In the genomic region with DNA sequence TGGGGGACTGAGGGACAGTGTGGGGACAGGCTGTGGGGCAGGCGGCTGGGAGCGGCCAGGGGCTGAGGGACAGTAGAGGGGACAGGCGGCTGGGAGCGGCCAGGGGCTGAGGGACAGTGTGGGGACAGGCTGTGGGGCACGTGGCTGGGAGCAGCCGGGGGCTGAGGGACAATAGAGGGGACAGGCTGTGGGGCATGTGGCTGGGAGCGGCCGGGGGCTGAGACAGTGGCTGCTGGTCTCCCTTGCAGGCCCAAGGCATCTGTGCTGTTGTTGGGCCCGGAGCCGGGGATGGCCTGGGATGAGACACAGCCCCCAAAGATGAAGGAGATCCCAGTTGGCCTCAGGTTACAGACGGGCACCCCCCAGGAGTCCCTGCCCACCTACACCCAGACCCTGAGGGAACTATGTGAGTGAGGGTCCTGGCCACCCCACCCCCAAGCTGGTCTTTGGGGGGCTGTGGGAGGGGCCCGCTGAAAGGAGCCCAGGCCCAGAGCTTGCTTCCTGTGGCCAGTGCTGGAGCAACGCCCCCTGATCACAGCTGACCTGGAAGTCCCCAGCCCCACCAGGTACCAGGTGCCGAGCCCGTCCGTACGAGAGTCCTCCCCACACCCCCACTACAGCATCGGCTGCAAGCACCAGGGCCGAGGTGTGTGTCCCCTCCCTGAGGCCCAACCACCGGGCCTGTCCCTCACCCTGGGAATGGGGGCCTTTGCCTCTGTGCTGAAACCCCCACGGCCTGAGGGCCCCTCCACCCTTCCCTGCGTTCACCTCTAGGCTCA, we compare ENCODE assay signal across 23 cellular contexts. TPM values are rescaled to one million over a fixed set of nuclear protein-coding genes. Genes with fewer than 3 reads are reported as not detected.
DNase-seq lines count a peak whose midpoint lies in the region; ATAC-seq and TF ChIP-seq lines count a peak whose summit lies in the region.
"Had no signal": no experiment of that assay in that cellular context is flagged by ENCODE, and none has a peak within 500 bp of the region (broad histone marks: within the 10 kb centered on the region; RNA-seq: fewer than 3 reads in every experiment).

No MANE protein-coding gene starts in this region.

- H3K4me3 ChIP-seq in HCT116 (replicated peaks in 1 of 2; ENCODE audit: low read depth in 1 of 2, low read length in 2 of 2) = no peak overlapping the region
- H3K4me3 ChIP-seq in OCI-LY3 (ENCODE audit: low read length) = peak overlapping the region; percentile 88
- no peak overlapping the region for H3K4me3 ChIP-seq in iPS-15b (ENCODE audit: low read depth, low read length)
- H3K4me3 ChIP-seq in testis = no peak overlapping the region
- H3K4me3 ChIP-seq in esophagus squamous epithelium = no peak overlapping the region
- H3K4me3 ChIP-seq: BLaER1 had no signal

- no peak overlapping the region for H2AFZ ChIP-seq in HCT116 (ENCODE audit: low read depth, low read length, poor library complexity, severe bottlenecking)
- H2AFZ ChIP-seq in OCI-LY3 (ENCODE audit: low read depth, low read length) = no peak overlapping the region

- DNase-seq in HCT116 (ENCODE audit: low read depth, low spot score) (no peak), testis (no peak), esophagus squamous epithelium (lab: John Stamatoyannopoulos, UW) (no peak)
- no peak for DNase-seq in naive thymus-derived CD8-positive, alpha-beta T cell
- DNase-seq: ACHN; DMS 273 treated with DMSO at 0.1 percent for 48 hours; DMS79 treated with DMSO at 0.1 percent for 48 hours; KG1; NCI-H1092 treated with DMSO at 0.1 percent for 48 hours; NCI-H1436 treated with DMSO at 0.1 percent for 48 hours; NCI-H2029; NCI-H226; NCI-H748 treated with DMSO at 0.1 percent for 48 hours; NK-92 treated with Interleukin-12 subunit alpha and Interleukin-12 subunit beta, amount 100 ng/mL, for 24 hours; SHP77 had no signal

- no peak overlapping the region for H3K4me3 Mint-ChIP-seq in naive thymus-derived CD8-positive, alpha-beta T cell
- H3K4me3 Mint-ChIP-seq: CD4-positive, alpha-beta memory T cell had no signal

- no peak overlapping the region for H3K9ac ChIP-seq in HCT116 (ENCODE audit: low read length)
- H3K9ac ChIP-seq in OCI-LY3 (ENCODE audit: low read length) = no peak overlapping the region
- peak overlapping the region; percentile 24 for H3K9ac ChIP-seq in iPS-15b (ENCODE audit: low read depth, low read length)
- H3K9ac ChIP-seq: BLaER1 had no signal

- RAD21 ChIA-PET in HCT116 (lab: Charles Lee; ENCODE audit: low non-redundant PET in 1 of 2, low total read pairs in 2 of 2, uncharacterized antibody in 2 of 2, unreplicated experiment in 2 of 2) = no interaction called here

- no peaks in the 10 kb centered on the region for H3K9me3 ChIP-seq in HCT116 (ENCODE audit: control insufficient read depth in 1 of 2, insufficient read depth in 1 of 2, low read depth in 1 of 2, low read length in 2 of 2)
- H3K9me3 ChIP-seq in OCI-LY3 (ENCODE audit: insufficient read depth, low read length) = no peaks in the 10 kb centered on the region
- no peaks in the 10 kb centered on the region for H3K9me3 ChIP-seq in iPS-15b (ENCODE audit: control insufficient read depth, insufficient read depth, low read length)
- H3K9me3 ChIP-seq in testis = no peaks in the 10 kb centered on the region
- H3K9me3 ChIP-seq in esophagus squamous epithelium = no peaks in the 10 kb centered on the region
- H3K9me3 ChIP-seq: BLaER1, Caco-2 had no signal

- no peaks in the 10 kb centered on the region for H3K27me3 ChIP-seq in HCT116 (ENCODE audit: insufficient read depth, low read length)
- H3K27me3 ChIP-seq in OCI-LY3 (ENCODE audit: low read depth, low read length) = no peaks in the 10 kb centered on the region
- no peaks in the 10 kb centered on the region for H3K27me3 ChIP-seq in iPS-15b (ENCODE audit: control insufficient read depth, insufficient read depth, low read length)
- H3K27me3 ChIP-seq in testis = no peaks in the 10 kb centered on the region
- peaks cover 0 to 6% (median 0%) of the 10 kb centered on the region in 4 donors for H3K27me3 ChIP-seq in esophagus squamous epithelium
- H3K27me3 ChIP-seq: BLaER1 had no signal

- 88 to 91% methylated on average over 9 to 21 of the region's 22 CpGs for WGBS in testis, 2 donors
- 82 to 83% methylated on average over 6 to 9 of the region's 22 CpGs for WGBS in esophagus squamous epithelium, 2 donors

- peak overlapping the region in 1 of 10 donors; percentile 40 for H3K27ac Mint-ChIP-seq in naive thymus-derived CD8-positive, alpha-beta T cell
- H3K27ac Mint-ChIP-seq: CD4-positive, alpha-beta memory T cell had no signal

- no peaks in the 10 kb centered on the region for H3K9me3 Mint-ChIP-seq in naive thymus-derived CD8-positive, alpha-beta T cell

- TF ChIP-seq POLR2A in HCT116 (IDR thresholded peaks at IDR 0.05; ENCODE audit: borderline replicate concordance, extremely low read depth, insufficient read depth, insufficient read length) (no peak), testis (IDR thresholded peaks at IDR 0.05) (no peak), esophagus squamous epithelium (IDR thresholded peaks at IDR 0.05) (no peak)

- no peaks in the 10 kb centered on the region for H3K27me3 Mint-ChIP-seq in naive thymus-derived CD8-positive, alpha-beta T cell
- H3K27me3 Mint-ChIP-seq: CD4-positive, alpha-beta memory T cell had no signal

- H3K4me1 ChIP-seq in HCT116 (ENCODE audit: control insufficient read depth in 1 of 2, insufficient read depth in 2 of 2, low read length in 2 of 2) = peaks cover 21 to 39% of the 10 kb centered on the region in 2 experiments
- H3K4me1 ChIP-seq in OCI-LY3 (ENCODE audit: low read length) = peaks cover 33% of the 10 kb centered on the region
- H3K4me1 ChIP-seq in iPS-15b (ENCODE audit: control insufficient read depth, insufficient read depth, low read length) = peaks cover 4% of the 10 kb centered on the region
- peaks cover 64% of the 10 kb centered on the region for H3K4me1 ChIP-seq in testis
- H3K4me1 ChIP-seq in esophagus squamous epithelium = peaks cover 15 to 34% (median 20%) of the 10 kb centered on the region in 3 donors

- no TSS peak for BruUV-seq in HCT116 (replicated peaks; lab: Mats Ljungman, UMichigan)

- H3K27ac ChIP-seq in HCT116 (ENCODE audit: low read depth, low read length) (peak overlapping the region; percentile 29; the same call in 1 of the 2 replicates), OCI-LY3 (ENCODE audit: low read length) (no peak overlapping the region), testis (peak overlapping the region; percentile 18 to 36), esophagus squamous epithelium (no peak overlapping the region)

- CTCF ChIA-PET in HCT116 (lab: Charles Lee) = no interaction called here

- TF ChIP-seq CTCF in HCT116 (IDR thresholded peaks at IDR 0.05 in 2 of 3, conservative IDR thresholded peaks at IDR 0.05 in 1 of 3; ENCODE audit: borderline replicate concordance in 1 of 3, insufficient read depth in 1 of 3, low read depth in 2 of 3, low read length in 2 of 3) (no peak), OCI-LY3 (IDR thresholded peaks at IDR 0.05; ENCODE audit: low read depth, low read length) (no peak), testis (IDR thresholded peaks at IDR 0.05) (no peak), esophagus squamous epithelium (IDR thresholded peaks at IDR 0.05) (no peak)

- TF ChIP-seq RAD21 in HCT116 (IDR thresholded peaks at IDR 0.05; ENCODE audit: low read depth) = no peak

- POLR2A ChIA-PET in HCT116 (lab: Charles Lee) = interaction anchor here (0.9 to 5.9 kb wide), 2 partner anchors 9 to 11 kb away, joined by 3 to 39 read pairs; a partner anchor contains a TSS
- POLR2A ChIA-PET in naive thymus-derived CD8-positive, alpha-beta T cell (lab: Charles Lee) = interaction anchor here (0.6 to 8.2 kb wide), 3 partner anchors 10 to 193 kb away, joined by 3 to 139 read pairs (median 7); a partner anchor contains a TSS

- H3K79me2 ChIP-seq in HCT116 (ENCODE audit: insufficient read depth, low read length) (peaks cover 15% of the 10 kb centered on the region), OCI-LY3 (ENCODE audit: low read length) (peaks cover 23% of the 10 kb centered on the region)

- H3K36me3 ChIP-seq in HCT116 (ENCODE audit: control insufficient read depth in 1 of 2, insufficient read depth in 2 of 2, low read length in 2 of 2) = peaks cover 0 to 8% of the 10 kb centered on the region in 2 experiments; a peak in 2 of 4 replicates
- peaks cover 6% of the 10 kb centered on the region for H3K36me3 ChIP-seq in OCI-LY3 (replicated peaks; ENCODE audit: low read depth, low read length)
- H3K36me3 ChIP-seq in iPS-15b (ENCODE audit: control insufficient read depth, insufficient read depth, low read length) = peaks cover 5% of the 10 kb centered on the region
- no peaks in the 10 kb centered on the region for H3K36me3 ChIP-seq in testis (ENCODE audit: low read depth, missing control alignments)
- peaks cover under 1 to 6% (median 2%) of the 10 kb centered on the region in 3 donors for H3K36me3 ChIP-seq in esophagus squamous epithelium

- H3K4me2 ChIP-seq in HCT116 (ENCODE audit: low read length) (no peak overlapping the region), OCI-LY3 (ENCODE audit: low read length) (peak overlapping the region; percentile 91)

- ATAC-seq in HCT116 (no peak), HG02763 (IDR thresholded peaks at IDR 0.05; ENCODE audit: unreplicated experiment) (no peak)
- ATAC-seq in naive thymus-derived CD8-positive, alpha-beta T cell = no peak

- peaks cover 4 to 15% (median 10%) of the 10 kb centered on the region in 4 donors for H3K4me1 Mint-ChIP-seq in naive thymus-derived CD8-positive, alpha-beta T cell

- no peaks in the 10 kb centered on the region for H4K20me1 ChIP-seq in HCT116 (ENCODE audit: insufficient read depth)
- H4K20me1 ChIP-seq in OCI-LY3 (ENCODE audit: insufficient read depth, low read length) = 0 out of 2 replicates have a peak, but pooled peaks cover 6% of the 10 kb centered on the region

- no peaks in the 10 kb centered on the region for H3K9me2 ChIP-seq in HCT116 (ENCODE audit: insufficient read depth)

- H3K36me3 Mint-ChIP-seq in naive thymus-derived CD8-positive, alpha-beta T cell = peaks cover 0 to 3% (median 0%) of the 10 kb centered on the region in 3 donors

- intact Hi-C loops in HCT116 (cut with micrococcal nuclease) (no loop called here), testis (cut with DNase I; ENCODE audit: low total_unique reads) (no loop called here), esophagus squamous epithelium (cut with DNase I) (no loop called here)

RNA-seq across cellular contexts. Expression of a gene that starts 0.6 kb away (rescaled TPM):
- not detected for total RNA-seq in HCT116 (2021; ENCODE audit: unreplicated experiment)
- polyA plus RNA-seq in HCT116 (2012) = 0.40 TPM in 2 replicates
- 10 to 100 TPM; 14.6 to 34.1 TPM for total RNA-seq in testis
- 58.9 TPM for polyA plus RNA-seq in testis (ENCODE audit: insufficient read depth, low read depth, low replicate concordance)
- not detected for total RNA-seq in esophagus squamous epithelium
- total RNA-seq in naive thymus-derived CD8-positive, alpha-beta T cell = not detected
- not detected for polyA plus RNA-seq in naive thymus-derived CD8-positive, alpha-beta T cell
- total RNA-seq: Caco-2; CD4-positive, alpha-beta memory T cell; H4; RPMI7951 had no signal
- polyA plus RNA-seq: CD4-positive, alpha-beta memory T cell had no signal

RNA-seq across cellular contexts. Expression of a gene that starts 3.4 kb away (rescaled TPM):
- total RNA-seq in HCT116 (2021; ENCODE audit: unreplicated experiment) (86.4 TPM), testis (10 to 100 TPM; 60.9 to 76.7 TPM), esophagus squamous epithelium (10 to 100 TPM; 26.1 to 41.4 (median 35.2) TPM)
- 85.5 and 92.1 TPM in 2 replicates for polyA plus RNA-seq in HCT116 (2012)
- 55.0 TPM for polyA plus RNA-seq in testis (ENCODE audit: insufficient read depth, low read depth, low replicate concordance)
- total RNA-seq in naive thymus-derived CD8-positive, alpha-beta T cell = 10 to 100 TPM; 42.4 to 45.9 TPM
- polyA plus RNA-seq in naive thymus-derived CD8-positive, alpha-beta T cell = 10 to 100 TPM; 20.4 to 29.7 (median 25.0) TPM

RNA-seq across cellular contexts. Expression of a gene that starts 10.6 kb away (rescaled TPM):
- total RNA-seq in HCT116 (2021; ENCODE audit: unreplicated experiment) (502 TPM), testis (100 to 1,000 TPM; 856 to 940 TPM), esophagus squamous epithelium (100 to 1,000 TPM; 367 to 753 (median 540) TPM)
- polyA plus RNA-seq in HCT116 (2012) = 824 and 914 TPM in 2 replicates
- 1,777 TPM for polyA plus RNA-seq in testis (ENCODE audit: insufficient read depth, low read depth, low replicate concordance)
- 10 to 100 TPM; 60.2 TPM for total RNA-seq in naive thymus-derived CD8-positive, alpha-beta T cell
- 10 to 100 TPM; 10.8 to 23.4 (median 22.5) TPM for polyA plus RNA-seq in naive thymus-derived CD8-positive, alpha-beta T cell

RNA-seq across cellular contexts. Expression of a gene that starts 21.0 kb away (rescaled TPM):
- total RNA-seq in HCT116 (2021; ENCODE audit: unreplicated experiment) (0.15 TPM), testis (under 1 TPM; 0.24 to 0.25 TPM), esophagus squamous epithelium (1 to 10 TPM in 1 of 4 donors, under 1 TPM in 2, not detected in 1; 0.11 to 1.7 (median 0.38) TPM)
- polyA plus RNA-seq in HCT116 (2012) = 0.07 and 0.18 TPM in 2 replicates
- 0.15 TPM for polyA plus RNA-seq in testis (ENCODE audit: insufficient read depth, low read depth, low replicate concordance)
- not detected for total RNA-seq in naive thymus-derived CD8-positive, alpha-beta T cell
- not detected for polyA plus RNA-seq in naive thymus-derived CD8-positive, alpha-beta T cell
- total RNA-seq: Caco-2; CD4-positive, alpha-beta memory T cell; H4; RPMI7951 had no signal
- polyA plus RNA-seq: CD4-positive, alpha-beta memory T cell had no signal

RNA-seq across cellular contexts. Expression of a gene that starts 24.4 kb away (rescaled TPM):
- total RNA-seq in HCT116 (2021; ENCODE audit: unreplicated experiment) (0.30 TPM), testis (under 1 TPM; 0.37 to 0.71 TPM), esophagus squamous epithelium (1 to 10 TPM; 1.2 to 5.2 (median 3.0) TPM)
- 0.45 and 0.53 TPM in 2 replicates for polyA plus RNA-seq in HCT116 (2012)
- polyA plus RNA-seq in testis (ENCODE audit: insufficient read depth, low read depth, low replicate concordance) = 0.17 TPM
- total RNA-seq in naive thymus-derived CD8-positive, alpha-beta T cell = under 1 TPM in 1 of 2 experiments, not detected in 1; 0.21 TPM
- polyA plus RNA-seq in naive thymus-derived CD8-positive, alpha-beta T cell = not detected
- total RNA-seq: CD4-positive, alpha-beta memory T cell; H4; RPMI7951 had no signal
- polyA plus RNA-seq: CD4-positive, alpha-beta memory T cell had no signal

Comparison
In these comparisons a context has a peak if more than half of its experiments do, and no peak if none do; other contexts are left out.
1. H3K27ac ChIP-seq: peak in HCT116 (single experiment) and testis (2 of 2); none in OCI-LY3 (single experiment) and esophagus squamous epithelium (0 of 4).
2. RNA of a gene that starts 0.6 kb away (total RNA-seq): 14.6 to 34.1 TPM in testis; not detected in naive thymus-derived CD8-positive, alpha-beta T cell, not detected in HCT116 (single experiment) and not detected in esophagus squamous epithelium; every median in the first group is over 10 times any median in the second.